ENCODE assay signal across 10 cellular contexts in genomic region chr15:99122831-99123705, GRCh38. TPM values are rescaled to one million over a fixed set of nuclear protein-coding genes. Genes with fewer than 3 reads are reported as not detected.
A peak's percentile ranks its signal among the peaks of the same experiment; 100 is the strongest.
DNase-seq lines count a peak whose midpoint lies in the region; ATAC-seq, FAIRE-seq and TF ChIP-seq lines count a peak whose summit lies in the region.
"Had no signal": no experiment of that assay in that cellular context is flagged by ENCODE, and none has a peak within 500 bp of the region (broad histone marks: within the 10 kb centered on the region; RNA-seq: fewer than 3 reads in every experiment).

No MANE protein-coding gene starts in this region.

- peak overlapping the region; percentile 62 for H3K27ac ChIP-seq in ACC112 (ENCODE audit: low read depth, low read length)
- H3K27ac ChIP-seq in SK-N-MC, result peak overlapping the region; percentile 70; the same call in 1 of the 2 replicates
- peak overlapping the region; percentile 87 for H3K27ac ChIP-seq in fibroblast of lung (ENCODE audit: insufficient read depth, low read length)
- H3K27ac ChIP-seq in pancreas, result peak overlapping the region in 3 of 4 donors; percentile 26 to 42 (median 39)

- H4K20me1 ChIP-seq in fibroblast of lung (ENCODE audit: control insufficient read depth, extremely low read depth, insufficient read depth, low read length), result no peaks in the 10 kb centered on the region

- H3K27ac Mint-ChIP-seq in activated CD8-positive, alpha-beta T cell treated with anti-CD3 and anti-CD28 coated beads for 36 hours, result no peak overlapping the region
- H3K27ac Mint-ChIP-seq: naive B cell had no signal

- H3K4me1 ChIP-seq in ACC112 (ENCODE audit: control insufficient read depth, insufficient read depth, low read length, unreplicated experiment), result peaks cover 18% of the 10 kb centered on the region
- peaks cover 18% of the 10 kb centered on the region for H3K4me1 ChIP-seq in fibroblast of lung (ENCODE audit: control insufficient read depth, extremely low read depth, insufficient read depth, low read length)
- H3K4me1 ChIP-seq in pancreas, result peaks cover 0 to 10% (median 7%) of the 10 kb centered on the region in 3 donors

- H2AFZ ChIP-seq in ACC112 (ENCODE audit: low read length, unreplicated experiment) (no peak overlapping the region), fibroblast of lung (ENCODE audit: low read length) (no peak overlapping the region)

- no peaks in the 10 kb centered on the region for H3K36me3 Mint-ChIP-seq in activated CD8-positive, alpha-beta T cell treated with anti-CD3 and anti-CD28 coated beads for 36 hours (ENCODE audit: low read depth)
- H3K36me3 Mint-ChIP-seq: naive B cell had no signal

- in situ Hi-C loops in KBM-7 (cut with MboI; ENCODE audit: low pct_unique_long_range_greater_than_20kb, low sequenced_read_pairs), result no loop called here

- H3K4me1 Mint-ChIP-seq in activated CD8-positive, alpha-beta T cell treated with anti-CD3 and anti-CD28 coated beads for 36 hours (ENCODE audit: low read depth), result no peaks in the 10 kb centered on the region
- H3K4me1 Mint-ChIP-seq: naive B cell had no signal

- intact Hi-C loops in pancreas (cut with DNase I), result no loop called here
- intact Hi-C loops in activated CD8-positive, alpha-beta T cell treated with anti-CD3 and anti-CD28 coated beads for 36 hours (cut with micrococcal nuclease), result no loop called here

- peak overlapping the region; percentile 56 for H3K4me2 ChIP-seq in fibroblast of lung (ENCODE audit: extremely low read depth, insufficient read depth, low read length)

- no peak overlapping the region for H3K4me3 Mint-ChIP-seq in activated CD8-positive, alpha-beta T cell treated with anti-CD3 and anti-CD28 coated beads for 36 hours

- POLR2A ChIA-PET in activated CD8-positive, alpha-beta T cell treated with anti-CD3 and anti-CD28 coated beads for 36 hours (lab: Charles Lee), result no interaction called here

- H3K79me2 ChIP-seq in ACC112 (ENCODE audit: control insufficient read depth, insufficient read depth, low read length, unreplicated experiment) (no peaks in the 10 kb centered on the region), fibroblast of lung (ENCODE audit: control insufficient read depth, insufficient read depth, low read length) (no peaks in the 10 kb centered on the region)

- DNase-seq in SK-N-MC (ENCODE audit: low read depth, low spot score), result no peak
- DNase-seq in fibroblast of lung (ENCODE audit: low read depth in 2 of 2), result peak in 1 of 2 donors; percentile 7
- no peak for DNase-seq in pancreas
- no peak for DNase-seq in KBM-7
- DNase-seq in retina, result no peak
- no peak for DNase-seq in activated CD8-positive, alpha-beta T cell treated with anti-CD3 and anti-CD28 coated beads for 36 hours
- DNase-seq in DMS79 treated with DMSO at 0.1 percent for 48 hours (lab: John Stamatoyannopoulos, UW), result no peak
- DNase-seq: effector CD4-positive, alpha-beta T cell; naive B cell had no signal

- H3K9me3 ChIP-seq in SK-N-MC (ENCODE audit: low read depth, low read length) (no peaks in the 10 kb centered on the region), fibroblast of lung (ENCODE audit: control insufficient read depth, insufficient read depth, low read depth, low read length) (no peaks in the 10 kb centered on the region), pancreas (no peaks in the 10 kb centered on the region)

- H3K4me3 ChIP-seq in ACC112 (ENCODE audit: low read depth, low read length), result peak overlapping the region; percentile 46
- peak overlapping the region; percentile 61 for H3K4me3 ChIP-seq in SK-N-MC
- peak overlapping the region in 2 of 4 experiments; percentile 24 to 32 for H3K4me3 ChIP-seq in fibroblast of lung (replicated peaks in 1 of 4; ENCODE audit: control extremely low read depth in 1 of 4, insufficient read depth in 1 of 4, low read depth in 3 of 4, low read length in 4 of 4)
- H3K4me3 ChIP-seq in pancreas, result no peak overlapping the region

- CTCF ChIA-PET in activated CD8-positive, alpha-beta T cell treated with anti-CD3 and anti-CD28 coated beads for 36 hours (lab: Charles Lee), result no interaction called here

- WGBS in pancreas, 2 donors, result 79 to 80% methylated on average over 21 of the region's 21 CpGs

- H3K27me3 ChIP-seq in ACC112 (ENCODE audit: insufficient read depth, low read length), result no peaks in the 10 kb centered on the region
- no peaks in the 10 kb centered on the region for H3K27me3 ChIP-seq in fibroblast of lung (ENCODE audit: control insufficient read depth, insufficient read depth, low read length)
- no peaks in the 10 kb centered on the region for H3K27me3 ChIP-seq in pancreas

- no peaks in the 10 kb centered on the region for H3K27me3 Mint-ChIP-seq in activated CD8-positive, alpha-beta T cell treated with anti-CD3 and anti-CD28 coated beads for 36 hours

- no peak for FAIRE-seq in pancreas (lab: Jason Lieb, UNC)

- H3K36me3 ChIP-seq in ACC112 (ENCODE audit: insufficient read depth, low read length) (no peaks in the 10 kb centered on the region), SK-N-MC (ENCODE audit: insufficient read depth, low read length) (no peaks in the 10 kb centered on the region), fibroblast of lung (ENCODE audit: control insufficient read depth, insufficient read depth, low read length) (no peaks in the 10 kb centered on the region), pancreas (no peaks in the 10 kb centered on the region)

- no peaks in the 10 kb centered on the region for H3K9me3 Mint-ChIP-seq in activated CD8-positive, alpha-beta T cell treated with anti-CD3 and anti-CD28 coated beads for 36 hours
- H3K9me3 Mint-ChIP-seq: naive B cell had no signal

- TF ChIP-seq CTCF in fibroblast of lung (conservative IDR thresholded peaks at IDR 0.05 in 1 of 2, IDR thresholded peaks at IDR 0.05 in 1 of 2; ENCODE audit: low read depth in 1 of 2, low read length in 2 of 2) (no peak), pancreas (IDR thresholded peaks at IDR 0.05) (no peak)
- TF ChIP-seq CTCF in activated CD8-positive, alpha-beta T cell treated with anti-CD3 and anti-CD28 coated beads for 36 hours (IDR thresholded peaks at IDR 0.05), result no peak

- ATAC-seq in pancreas, result no peak
- ATAC-seq in activated CD8-positive, alpha-beta T cell treated with anti-CD3 and anti-CD28 coated beads for 36 hours, result no peak

- H3K9ac ChIP-seq in SK-N-MC (ENCODE audit: insufficient read length) (no peak overlapping the region), fibroblast of lung (ENCODE audit: insufficient read depth, low read length) (peak overlapping the region; percentile 41)

RNA-seq across cellular contexts. Expression of gene SYNM, which starts 18.2 kb away (rescaled TPM):
- total RNA-seq in fibroblast of lung (4.4 and 8.6 TPM in 2 replicates), pancreas (1 to 10 TPM; 2.0 to 4.5 (median 3.3) TPM)
- polyA plus RNA-seq in fibroblast of lung (1.8 and 4.3 TPM in 2 replicates), pancreas (1 to 10 TPM; 3.3 to 4.1 TPM)
- polyA plus RNA-seq in fibroblast of lung (2012), result 3.9 and 8.0 TPM in 2 replicates
- polyA minus RNA-seq in fibroblast of lung (ENCODE audit: low replicate concordance), result 4.8 and 8.4 TPM in 2 replicates
- under 1 TPM; 0.63 to 0.69 TPM for total RNA-seq in activated CD8-positive, alpha-beta T cell treated with anti-CD3 and anti-CD28 coated beads for 36 hours

Comparison
In these comparisons a context has a peak if more than half of its experiments do, and no peak if none do; other contexts are left out.
1. H3K4me3 ChIP-seq: peak in ACC112 (single experiment) and SK-N-MC (single experiment); none in pancreas (0 of 4).
2. Peak in every context shown above with its lines, with median percentiles within 50 percentile points of each other: H3K27ac ChIP-seq.